Comparison of ENCODE assay signal across 19 cellular contexts in genomic region chr10:13048762-13049161, GRCh38.
"Had no signal": no experiment of that assay in that cellular context is flagged by ENCODE, and none has a peak within 500 bp of the region (broad histone marks: within the 10 kb centered on the region; RNA-seq: fewer than 3 reads in every experiment).

No MANE protein-coding gene starts in this region.

- H3K36me3 Mint-ChIP-seq: natural killer cell; stimulated activated naive B cell treated with anti-CD40 and anti-IgM and Interleukin-4, amounts not matched to agents 10 μg/mL and 1 μg/mL and 100 μg/mL, for 72 hours had no signal

- H3K36me3 ChIP-seq: lower lobe of right lung, ovary, thoracic aorta, transverse colon had no signal

- H3K9me3 Mint-ChIP-seq: natural killer cell; stimulated activated naive CD8-positive, alpha-beta T cell treated with anti-CD3 and anti-CD28 coated beads, Interleukin-15, Interleukin-2, amounts not matched to agents 100 ng/mL and 50 ng/mL, for 24 hours had no signal

- H3K4me1 Mint-ChIP-seq: natural killer cell; stimulated activated naive B cell treated with anti-CD40 and anti-IgM and Interleukin-4, amounts not matched to agents 10 μg/mL and 1 μg/mL and 100 μg/mL, for 72 hours had no signal

- H3K27me3 ChIP-seq: dorsolateral prefrontal cortex, ovary, transverse colon had no signal

- H3K27ac Mint-ChIP-seq: natural killer cell; stimulated activated naive B cell treated with anti-CD40 and anti-IgM and Interleukin-4, amounts not matched to agents 10 μg/mL and 1 μg/mL and 100 μg/mL, for 72 hours; stimulated activated naive CD8-positive, alpha-beta T cell treated with anti-CD3 and anti-CD28 coated beads, Interleukin-15, Interleukin-2, amounts not matched to agents 100 ng/mL and 50 ng/mL, for 24 hours had no signal

- ATAC-seq: left ventricle myocardium superior; lower lobe of right lung; natural killer cell; right cardiac atrium; stimulated activated naive B cell treated with anti-CD40 and anti-IgM and Interleukin-4, amounts not matched to agents 10 μg/mL and 1 μg/mL and 100 μg/mL, for 72 hours had no signal

- H3K27ac ChIP-seq: dorsolateral prefrontal cortex, lower lobe of right lung, psoas muscle, thoracic aorta, transverse colon had no signal

- H3K4me3 Mint-ChIP-seq: natural killer cell; stimulated activated naive B cell treated with anti-CD40 and anti-IgM and Interleukin-4, amounts not matched to agents 10 μg/mL and 1 μg/mL and 100 μg/mL, for 72 hours; stimulated activated naive CD8-positive, alpha-beta T cell treated with anti-CD3 and anti-CD28 coated beads, Interleukin-15, Interleukin-2, amounts not matched to agents 100 ng/mL and 50 ng/mL, for 24 hours had no signal

- H3K4me3 ChIP-seq: dorsolateral prefrontal cortex, lower lobe of right lung, ovary, psoas muscle, thoracic aorta, transverse colon had no signal

- DNase-seq: cerebellar nuclear complex; dorsolateral prefrontal cortex; effector CD4-positive, alpha-beta T cell; head of caudate nucleus; left ventricle myocardium superior; lower lobe of right lung; natural killer cell; occipital lobe; ovary; posterior cingulate gyrus; psoas muscle; right cardiac atrium; small intestine; stimulated activated CD4-positive, alpha-beta T cell treated with anti-CD3 and anti-CD28 coated beads, Interleukin-15, amount 100 ng/mL, for 24 hours; stimulated activated CD4-positive, alpha-beta T cell treated with anti-CD3 and anti-CD28 coated beads, Interleukin-2, amount 100 ng/mL, for 48 hours; stimulated activated naive B cell treated with anti-CD40 and anti-IgM and Interleukin-4, amounts not matched to agents 10 μg/mL and 1 μg/mL and 100 μg/mL, for 72 hours; transverse colon had no signal

- H3K9me3 ChIP-seq: lower lobe of right lung, ovary, psoas muscle, thoracic aorta, transverse colon had no signal

- H3K4me1 ChIP-seq: lower lobe of right lung, psoas muscle, transverse colon had no signal
